ENCODE assay signal across 27 cellular contexts in genomic region chr1:14347776-14348175, GRCh38.
DNase-seq lines count a peak whose midpoint lies in the region; ATAC-seq lines count a peak whose summit lies in the region.
"Had no signal": no experiment of that assay in that cellular context is flagged by ENCODE, and none has a peak within 500 bp of the region (broad histone marks: within the 10 kb centered on the region; RNA-seq: fewer than 3 reads in every experiment).

No MANE protein-coding gene starts in this region.

- ATAC-seq in GM18520 (IDR thresholded peaks at IDR 0.05; ENCODE audit: unreplicated experiment): no peak
- ATAC-seq: A549; CD8-positive, alpha-beta T cell had no signal

- no peak overlapping the region for H3K18ac ChIP-seq in trophoblast cell (ENCODE audit: low read length)

- no peak overlapping the region for H3K14ac ChIP-seq in trophoblast cell (ENCODE audit: low read length)

- no peak overlapping the region for H3K9ac ChIP-seq in trophoblast cell (ENCODE audit: low read length)
- H3K9ac ChIP-seq: BLaER1; BLaER1 treated with 17β-estradiol and CSF1 and Interleukin-3, amounts not matched to agents 10 nM and 100 nM had no signal

- no peak overlapping the region for H2BK12ac ChIP-seq in trophoblast cell (ENCODE audit: low read length)

- no peak overlapping the region for H3K4ac ChIP-seq in trophoblast cell (ENCODE audit: low read depth, low read length)

- no peaks in the 10 kb centered on the region for H3K79me2 ChIP-seq in trophoblast cell (ENCODE audit: control insufficient read depth, insufficient read depth, low read length, poor library complexity)

- H3K4me2 ChIP-seq in trophoblast cell (ENCODE audit: low read length): no peak overlapping the region
- H3K4me2 ChIP-seq: A549; BLaER1; BLaER1 treated with 17β-estradiol and CSF1 and Interleukin-3, amounts not matched to agents 10 nM and 100 nM had no signal

- no peak overlapping the region for H3K23ac ChIP-seq in trophoblast cell (ENCODE audit: low read length)

- H3K36me3 ChIP-seq in trophoblast cell (ENCODE audit: control insufficient read depth in 1 of 2, insufficient read depth in 2 of 2, low read length in 2 of 2): no peaks in the 10 kb centered on the region
- H3K36me3 ChIP-seq: BE2C; BLaER1; BLaER1 treated with 17β-estradiol and CSF1 and Interleukin-3, amounts not matched to agents 10 nM and 100 nM had no signal

- no peaks in the 10 kb centered on the region for H3K27me3 ChIP-seq in trophoblast cell (ENCODE audit: insufficient read depth, low read length)
- H3K27me3 ChIP-seq: BE2C; BLaER1; BLaER1 treated with 17β-estradiol and CSF1 and Interleukin-3, amounts not matched to agents 10 nM and 100 nM had no signal

- no peak overlapping the region for H3K27ac ChIP-seq in trophoblast cell (ENCODE audit: low read depth, low read length)
- H3K27ac ChIP-seq: 22Rv1; A549; BLaER1; BLaER1 treated with 17β-estradiol and CSF1 and Interleukin-3, amounts not matched to agents 10 nM and 100 nM; C4-2B had no signal

- H4K91ac ChIP-seq in trophoblast cell (ENCODE audit: low read depth, low read length): no peak overlapping the region

- H4K12ac ChIP-seq in trophoblast cell (ENCODE audit: low read depth, low read length): no peak overlapping the region

- no peak overlapping the region for H2BK5ac ChIP-seq in trophoblast cell (ENCODE audit: low read depth, low read length, poor library complexity)

- H3K4me1 ChIP-seq in trophoblast cell (ENCODE audit: control insufficient read depth in 1 of 2, insufficient read depth in 2 of 2, low read length in 2 of 2): peaks cover 0 to 4% of the 10 kb centered on the region in 2 experiments
- H3K4me1 ChIP-seq: A549, BE2C, BLaER1, Caco-2 had no signal

- DNase-seq in trophoblast cell: peak; percentile 50 to 53
- DNase-seq: 8988T; ACHN; AML-193; BE2C; C1 segment of cervical spinal cord; Caco-2; Calu3; CD4-positive, alpha-beta memory T cell; CD4-positive, alpha-beta T cell; CD4-positive, CD25-positive, alpha-beta regulatory T cell; CD8-positive, alpha-beta memory T cell; CD8-positive, alpha-beta T cell; COR-L47; DMS 273 treated with DMSO at 0.1 percent for 48 hours; DMS153; DMS53; DMS79; DMS79 treated with DMSO at 0.1 percent for 48 hours; DND-41; EL had no signal

- no peak overlapping the region for H2BK120ac ChIP-seq in trophoblast cell (ENCODE audit: insufficient read depth, low read length, poor library complexity)

- no CpG with 5 or more reads among the region's 3 CpGs for WGBS in trophoblast cell (ENCODE audit: extremely low coverage, insufficient coverage, insufficient read length)

- H3K4me3 ChIP-seq in trophoblast cell (ENCODE audit: low read depth, low read length): no peak overlapping the region
- H3K4me3 ChIP-seq: A549; BLaER1; BLaER1 treated with 17β-estradiol and CSF1 and Interleukin-3, amounts not matched to agents 10 nM and 100 nM had no signal

- H4K8ac ChIP-seq in trophoblast cell (ENCODE audit: low read depth, low read length): no peak overlapping the region

- H3K9me3 ChIP-seq in trophoblast cell (ENCODE audit: insufficient read depth, low read depth, low read length): peaks cover 2% of the 10 kb centered on the region
- H3K9me3 ChIP-seq: A549, BE2C, Caco-2 had no signal

- H2AK5ac ChIP-seq in trophoblast cell (ENCODE audit: low read length): no peak overlapping the region

- H3K79me1 ChIP-seq in trophoblast cell (ENCODE audit: low read length): no peaks in the 10 kb centered on the region

- H2AFZ ChIP-seq in trophoblast cell (ENCODE audit: insufficient read depth, low read length, poor library complexity): no peak overlapping the region
